In the genomic region with DNA sequence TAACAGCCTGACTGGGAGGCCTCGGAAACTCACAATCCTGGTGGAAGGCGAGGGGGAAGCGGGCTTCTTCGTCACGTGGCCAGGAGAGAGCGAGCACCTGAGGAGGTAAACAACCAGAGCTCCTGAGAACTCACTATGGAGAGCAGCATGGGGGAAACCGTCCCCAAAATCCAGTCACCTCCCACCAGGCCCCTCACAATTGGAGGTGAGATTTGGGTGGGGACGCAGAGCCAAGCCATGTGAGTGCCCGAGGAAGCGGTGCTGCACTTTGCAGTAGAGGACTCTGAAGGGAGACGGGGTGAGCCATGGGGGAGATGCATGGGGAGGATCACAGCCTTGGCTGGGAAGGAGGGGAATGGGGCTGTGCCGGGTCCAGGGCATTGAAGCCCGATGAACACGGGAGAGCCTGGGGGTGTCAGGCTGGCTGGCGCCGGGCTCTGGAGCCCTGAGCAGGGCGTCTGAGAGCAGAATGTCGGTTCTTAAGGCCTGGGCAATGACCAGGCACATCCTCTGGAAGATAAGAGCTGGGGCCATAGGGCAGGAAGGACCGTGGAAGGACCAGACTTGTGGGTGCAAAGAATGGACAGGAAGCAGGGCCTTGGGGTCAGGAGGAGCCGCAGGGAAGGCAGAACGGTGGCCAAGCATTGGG, we compare ENCODE assay signal across 28 cellular contexts.
"Had no signal": no experiment of that assay in that cellular context is flagged by ENCODE, and none has a peak within 500 bp of the region (broad histone marks: within the 10 kb centered on the region; RNA-seq: fewer than 3 reads in every experiment).

No MANE protein-coding gene starts in this region.

- H3K36me3 Mint-ChIP-seq: natural killer cell; neural progenitor cell; stimulated activated effector memory CD8-positive, alpha-beta T cell treated with anti-CD3 and anti-CD28 coated beads, Interleukin-12 subunit alpha, Interleukin-12 subunit beta, amount 100 ng/mL, for 72 hours; stimulated activated naive B cell treated with anti-CD40 and anti-IgM and Interleukin-4, amounts not matched to agents 10 μg/mL and 1 μg/mL and 100 μg/mL, for 72 hours had no signal

- H3K9me3 Mint-ChIP-seq: stimulated activated effector memory CD8-positive, alpha-beta T cell treated with anti-CD3 and anti-CD28 coated beads, Interleukin-12 subunit alpha, Interleukin-12 subunit beta, amount 100 ng/mL, for 72 hours had no signal

- H3K27me3 ChIP-seq: neural progenitor cell, neutrophil, ovary, right lobe of liver, sigmoid colon, stomach, tibial artery, transverse colon, upper lobe of left lung, vagina had no signal

- ATAC-seq: psoas muscle; right cardiac atrium; stimulated activated effector memory CD8-positive, alpha-beta T cell treated with anti-CD3 and anti-CD28 coated beads, Interleukin-12 subunit alpha, Interleukin-12 subunit beta, amount 100 ng/mL, for 72 hours; stimulated activated naive B cell treated with anti-CD40 and anti-IgM and Interleukin-4, amounts not matched to agents 10 μg/mL and 1 μg/mL and 100 μg/mL, for 72 hours had no signal

- H3K9ac ChIP-seq: neural progenitor cell, parathyroid adenoma had no signal

- DNase-seq: naive thymus-derived CD4-positive, alpha-beta T cell; natural killer cell; occipital lobe; ovary; posterior cingulate gyrus; psoas muscle; right cardiac atrium; right lobe of liver; sigmoid colon; small intestine; stimulated activated CD4-positive, alpha-beta T cell treated with anti-CD3 and anti-CD28 coated beads, Interleukin-15, amount 100 ng/mL, for 24 hours; stimulated activated CD4-positive, alpha-beta T cell treated with anti-CD3 and anti-CD28 coated beads, Interleukin-2, amount 100 ng/mL, for 24 hours; stimulated activated CD4-positive, alpha-beta T cell treated with anti-CD3 and anti-CD28 coated beads, Interleukin-2, amount 100 ng/mL, for 48 hours; stimulated activated CD4-positive, alpha-beta T cell treated with anti-CD3 and anti-CD28 coated beads, Interleukin-4, amount 100 ng/mL, for 24 hours; stimulated activated naive B cell treated with anti-CD40 and anti-IgM and Interleukin-4, amounts not matched to agents 10 μg/mL and 1 μg/mL and 100 μg/mL, for 72 hours; stimulated activated naive CD4-positive, alpha-beta T cell treated with Interleukin-2 at 50 U/mL for 16 hours; stomach; tibial artery; transverse colon had no signal

- H3K27ac ChIP-seq: neural progenitor cell, neutrophil, ovary, parathyroid adenoma, psoas muscle, right lobe of liver, sigmoid colon, stomach, tibial artery, transverse colon, upper lobe of left lung, vagina had no signal

- H3K79me2 ChIP-seq: parathyroid adenoma had no signal

- H3K4me2 ChIP-seq: neural progenitor cell had no signal

- H3K27me3 Mint-ChIP-seq: naive thymus-derived CD4-positive, alpha-beta T cell; progenitor cell of endocrine pancreas; stimulated activated naive B cell treated with anti-CD40 and anti-IgM and Interleukin-4, amounts not matched to agents 10 μg/mL and 1 μg/mL and 100 μg/mL, for 72 hours; stimulated activated naive CD8-positive, alpha-beta T cell treated with anti-CD3 and anti-CD28 coated beads, Interleukin-15, Interleukin-2, amounts not matched to agents 100 ng/mL and 50 ng/mL, for 24 hours had no signal

- H3K4me3 ChIP-seq: neural progenitor cell, ovary, psoas muscle, right lobe of liver, sigmoid colon, stomach, tibial artery, transverse colon, upper lobe of left lung, vagina had no signal

- H3K27ac Mint-ChIP-seq: naive thymus-derived CD4-positive, alpha-beta T cell; natural killer cell; nephron; neural progenitor cell; progenitor cell of endocrine pancreas; stimulated activated effector memory CD8-positive, alpha-beta T cell treated with anti-CD3 and anti-CD28 coated beads, Interleukin-12 subunit alpha, Interleukin-12 subunit beta, amount 100 ng/mL, for 72 hours; stimulated activated naive B cell treated with anti-CD40 and anti-IgM and Interleukin-4, amounts not matched to agents 10 μg/mL and 1 μg/mL and 100 μg/mL, for 72 hours; stimulated activated naive CD8-positive, alpha-beta T cell treated with anti-CD3 and anti-CD28 coated beads, Interleukin-15, Interleukin-2, amounts not matched to agents 100 ng/mL and 50 ng/mL, for 24 hours had no signal

- H3K4me3 Mint-ChIP-seq: naive thymus-derived CD4-positive, alpha-beta T cell; natural killer cell; nephron; neural progenitor cell; stimulated activated effector memory CD8-positive, alpha-beta T cell treated with anti-CD3 and anti-CD28 coated beads, Interleukin-12 subunit alpha, Interleukin-12 subunit beta, amount 100 ng/mL, for 72 hours; stimulated activated naive B cell treated with anti-CD40 and anti-IgM and Interleukin-4, amounts not matched to agents 10 μg/mL and 1 μg/mL and 100 μg/mL, for 72 hours; stimulated activated naive CD8-positive, alpha-beta T cell treated with anti-CD3 and anti-CD28 coated beads, Interleukin-15, Interleukin-2, amounts not matched to agents 100 ng/mL and 50 ng/mL, for 24 hours had no signal

- H3K4me1 ChIP-seq: parathyroid adenoma, psoas muscle, right lobe of liver, stomach, tibial artery, transverse colon, upper lobe of left lung, vagina had no signal

- FAIRE-seq: small intestine had no signal

- H3K4me1 Mint-ChIP-seq: naive thymus-derived CD4-positive, alpha-beta T cell; natural killer cell; stimulated activated effector memory CD8-positive, alpha-beta T cell treated with anti-CD3 and anti-CD28 coated beads, Interleukin-12 subunit alpha, Interleukin-12 subunit beta, amount 100 ng/mL, for 72 hours; stimulated activated naive B cell treated with anti-CD40 and anti-IgM and Interleukin-4, amounts not matched to agents 10 μg/mL and 1 μg/mL and 100 μg/mL, for 72 hours had no signal

- H2AFZ ChIP-seq: neural progenitor cell, parathyroid adenoma had no signal

- H3K9me3 ChIP-seq: neutrophil, ovary, psoas muscle, right lobe of liver, vagina had no signal

- H3K36me3 ChIP-seq: neural progenitor cell, neutrophil, ovary, right lobe of liver, sigmoid colon, stomach, tibial artery, transverse colon, upper lobe of left lung, vagina had no signal
